In the genomic region with DNA sequence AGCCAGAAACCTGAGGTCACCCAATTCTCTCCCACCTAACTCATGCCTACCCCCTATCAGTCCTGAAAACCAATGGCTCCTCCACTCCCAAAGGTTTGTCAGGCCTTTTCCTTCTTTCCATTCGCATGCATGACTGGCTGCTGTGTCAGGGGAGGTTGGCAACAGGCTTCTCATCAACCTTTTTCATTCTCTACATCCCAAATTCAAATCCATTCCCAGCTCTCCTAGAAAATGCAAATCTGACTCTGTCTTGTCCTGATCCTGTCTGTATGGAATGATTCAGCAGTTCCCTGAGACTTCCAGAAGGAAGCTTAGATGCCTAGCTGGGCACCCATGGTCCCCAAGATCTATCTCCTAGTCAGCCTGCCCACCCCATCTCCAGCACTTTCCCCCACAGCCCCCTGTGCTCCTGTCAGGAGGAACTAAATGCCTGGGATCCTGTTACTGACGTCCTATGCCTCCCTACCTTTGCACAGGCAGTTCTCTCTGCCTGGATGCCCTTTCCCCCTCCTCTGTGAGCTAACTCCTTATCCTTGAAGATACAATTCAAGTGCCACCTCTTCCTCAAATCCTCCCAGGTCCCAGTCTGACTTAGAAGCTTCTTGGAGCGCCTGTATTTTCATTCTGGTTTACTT, we compare ENCODE assay signal across 14 cellular contexts. TPM values are rescaled to one million over a fixed set of nuclear protein-coding genes. Genes with fewer than 3 reads are reported as not detected.
DNase-seq lines count a peak whose midpoint lies in the region; ATAC-seq and TF ChIP-seq lines count a peak whose summit lies in the region.
"Had no signal": no experiment of that assay in that cellular context is flagged by ENCODE, and none has a peak within 500 bp of the region (broad histone marks: within the 10 kb centered on the region; RNA-seq: fewer than 3 reads in every experiment).

No MANE protein-coding gene starts in this region.

- H3K4me1 Mint-ChIP-seq in WTC11 = peaks cover 46% of the 10 kb centered on the region

- peak overlapping the region; percentile 66 for H3K4me3 Mint-ChIP-seq in WTC11
- H3K4me3 Mint-ChIP-seq: activated CD4-positive, alpha-beta T cell treated with anti-CD3 and anti-CD28 coated beads, Interleukin-2, amount 10 ng/mL, durations not matched to agents 7 days and 5 days; T-helper 2 cell treated with Interferon-gamma antibody and Interleukin-4, amounts not matched to agents 5 μg/mL and 100 μg/mL, for 36 hours had no signal

- peak overlapping the region; percentile 86; the same call in 1 of the 2 replicates for H3K27ac Mint-ChIP-seq in WTC11
- H3K27ac Mint-ChIP-seq: activated CD4-positive, alpha-beta T cell treated with anti-CD3 and anti-CD28 coated beads, Interleukin-2, amount 10 ng/mL, durations not matched to agents 7 days and 5 days; T-helper 2 cell treated with Interferon-gamma antibody and Interleukin-4, amounts not matched to agents 5 μg/mL and 100 μg/mL, for 36 hours had no signal

- no peaks in the 10 kb centered on the region for H3K36me3 Mint-ChIP-seq in WTC11

- TF ChIP-seq CTCF in WTC11 (IDR thresholded peaks at IDR 0.05) (no peak), prostate gland (IDR thresholded peaks at IDR 0.05) (no peak)

- peaks cover 0 to 7% (median 5%) of the 10 kb centered on the region in 11 experiments; a peak in 9 of 22 replicates for H3K9me3 ChIP-seq in BLaER1 treated with 17β-estradiol and CSF1 and Interleukin-3, amounts not matched to agents 10 nM and 100 nM (replicated peaks in 1 of 11)
- H3K9me3 ChIP-seq in iPS-15b (ENCODE audit: control insufficient read depth, insufficient read depth, low read length) = no peaks in the 10 kb centered on the region
- no peaks in the 10 kb centered on the region for H3K9me3 ChIP-seq in prostate gland

- H3K36me3 ChIP-seq in BLaER1 treated with 17β-estradiol and CSF1 and Interleukin-3, amounts not matched to agents 10 nM and 100 nM = no peaks in the 10 kb centered on the region
- H3K36me3 ChIP-seq in iPS-15b (ENCODE audit: control insufficient read depth, insufficient read depth, low read length) (no peaks in the 10 kb centered on the region), prostate gland (no peaks in the 10 kb centered on the region)

- no peak for ATAC-seq in WTC11

- no peak for DNase-seq in WTC11 (ENCODE audit: low spot score)
- no peak for DNase-seq in prostate gland (ENCODE audit: low spot score)
- no peak for DNase-seq in foreskin melanocyte
- DNase-seq in central memory CD4-positive, alpha-beta T cell = no peak
- DNase-seq in activated naive CD4-positive, alpha-beta T cell treated with anti-CD3 and anti-CD28 coated beads, Interleukin-2, amount 50 U/mL, for 16 hours = no peak
- no peak for DNase-seq in COR-L47 (lab: John Stamatoyannopoulos, UW)
- DNase-seq: activated T-cell treated with anti-CD3 and anti-CD28 coated beads, Interleukin-2, amount 50 U/mL, for 48 hours; amniotic stem cell; NCI-H1436; NCI-H510A had no signal

- peak overlapping the region in 2 of 10 experiments; percentile 45 to 58; a peak in 3 of 20 replicates for H3K4me3 ChIP-seq in BLaER1 treated with 17β-estradiol and CSF1 and Interleukin-3, amounts not matched to agents 10 nM and 100 nM
- peak overlapping the region; percentile 52 for H3K4me3 ChIP-seq in iPS-15b (ENCODE audit: low read depth, low read length)
- H3K4me3 ChIP-seq in prostate gland = no peak overlapping the region

- peaks cover 0 to 24% (median 0%) of the 10 kb centered on the region in 11 experiments; a peak in 8 of 22 replicates for H4K20me1 ChIP-seq in BLaER1 treated with 17β-estradiol and CSF1 and Interleukin-3, amounts not matched to agents 10 nM and 100 nM

- CTCF ChIA-PET in WTC11 (lab: Charles Lee) = interaction anchor here (0.8 to 4.8 kb wide), 12 partner anchors 8 to 393 kb away, joined by 3 to 58 read pairs (median 16); a partner anchor contains a TSS

- TF ChIP-seq POLR2A in prostate gland (IDR thresholded peaks at IDR 0.05) = no peak

- H3K4me1 ChIP-seq in BLaER1 treated with 17β-estradiol and CSF1 and Interleukin-3, amounts not matched to agents 10 nM and 100 nM = peaks cover 34 to 75% (median 43%) of the 10 kb centered on the region in 10 experiments
- H3K4me1 ChIP-seq in iPS-15b (ENCODE audit: control insufficient read depth, insufficient read depth, low read length) (peaks cover 27% of the 10 kb centered on the region), prostate gland (replicated peaks) (no peaks in the 10 kb centered on the region)

- H3K9me3 Mint-ChIP-seq in WTC11 = peaks cover 7% of the 10 kb centered on the region
- H3K9me3 Mint-ChIP-seq: activated CD4-positive, alpha-beta T cell treated with anti-CD3 and anti-CD28 coated beads, Interleukin-2, amount 10 ng/mL, durations not matched to agents 7 days and 5 days; T-helper 2 cell treated with Interferon-gamma antibody and Interleukin-4, amounts not matched to agents 5 μg/mL and 100 μg/mL, for 36 hours had no signal

- H3K27me3 Mint-ChIP-seq in WTC11 (ENCODE audit: low read depth) = peaks cover 22% of the 10 kb centered on the region

- H3K4me2 ChIP-seq in BLaER1 treated with 17β-estradiol and CSF1 and Interleukin-3, amounts not matched to agents 10 nM and 100 nM = peak overlapping the region in 6 of 11 experiments; percentile 47 to 91 (median 76); a peak in 8 of 22 replicates

- H3K27ac ChIP-seq in BLaER1 treated with 17β-estradiol and CSF1 and Interleukin-3, amounts not matched to agents 10 nM and 100 nM = no peak overlapping the region
- H3K27ac ChIP-seq in prostate gland = peak overlapping the region; percentile 71 to 74

- peaks cover 47 to 75% (median 68%) of the 10 kb centered on the region in 11 experiments for H3K27me3 ChIP-seq in BLaER1 treated with 17β-estradiol and CSF1 and Interleukin-3, amounts not matched to agents 10 nM and 100 nM
- H3K27me3 ChIP-seq in iPS-15b (ENCODE audit: control insufficient read depth, insufficient read depth, low read length) = peaks cover 32% of the 10 kb centered on the region
- no peaks in the 10 kb centered on the region for H3K27me3 ChIP-seq in prostate gland (replicated peaks; ENCODE audit: insufficient read depth)

- 76% methylated on average over 3 of the region's 3 CpGs for WGBS in prostate gland

- POLR2A ChIA-PET in WTC11 (lab: Charles Lee) = interaction anchor here (0.7 to 2.8 kb wide), 7 partner anchors 9 to 37 kb away, joined by 3 to 29 read pairs (median 4); no protein-coding TSS in a partner anchor

- H3K9ac ChIP-seq in BLaER1 treated with 17β-estradiol and CSF1 and Interleukin-3, amounts not matched to agents 10 nM and 100 nM = no peak overlapping the region
- no peak overlapping the region for H3K9ac ChIP-seq in iPS-15b (ENCODE audit: low read depth, low read length)

- intact Hi-C loops in prostate gland (cut with DNase I) = no loop called here

TF ChIP-seq in WTC11, 78 proteins besides CTCF, POLR2A, EP300 and RAD21:
- TF ChIP-seq TEAD1 (CRISPR knock-in tag; IDR thresholded peaks at IDR 0.05) (no peak), EMX1 (CRISPR knock-in tag; IDR thresholded peaks at IDR 0.05) (no peak)
- TF ChIP-seq, protein P1, sequence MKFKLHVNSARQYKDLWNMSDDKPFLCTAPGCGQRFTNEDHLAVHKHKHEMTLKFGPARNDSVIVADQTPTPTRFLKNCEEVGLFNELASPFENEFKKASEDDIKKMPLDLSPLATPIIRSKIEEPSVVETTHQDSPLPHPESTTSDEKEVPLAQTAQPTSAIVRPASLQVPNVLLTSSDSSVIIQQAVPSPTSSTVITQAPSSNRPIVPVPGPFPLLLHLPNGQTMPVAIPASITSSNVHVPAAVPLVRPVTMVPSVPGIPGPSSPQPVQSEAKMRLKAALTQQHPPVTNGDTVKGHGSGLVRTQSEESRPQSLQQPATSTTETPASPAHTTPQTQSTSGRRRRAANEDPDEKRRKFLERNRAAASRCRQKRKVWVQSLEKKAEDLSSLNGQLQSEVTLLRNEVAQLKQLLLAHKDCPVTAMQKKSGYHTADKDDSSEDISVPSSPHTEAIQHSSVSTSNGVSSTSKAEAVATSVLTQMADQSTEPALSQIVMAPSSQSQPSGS (CRISPR knock-in tag; IDR thresholded peaks at IDR 0.05; ENCODE audit: borderline replicate concordance, low read depth) = no peak
- TF ChIP-seq, protein P2, sequence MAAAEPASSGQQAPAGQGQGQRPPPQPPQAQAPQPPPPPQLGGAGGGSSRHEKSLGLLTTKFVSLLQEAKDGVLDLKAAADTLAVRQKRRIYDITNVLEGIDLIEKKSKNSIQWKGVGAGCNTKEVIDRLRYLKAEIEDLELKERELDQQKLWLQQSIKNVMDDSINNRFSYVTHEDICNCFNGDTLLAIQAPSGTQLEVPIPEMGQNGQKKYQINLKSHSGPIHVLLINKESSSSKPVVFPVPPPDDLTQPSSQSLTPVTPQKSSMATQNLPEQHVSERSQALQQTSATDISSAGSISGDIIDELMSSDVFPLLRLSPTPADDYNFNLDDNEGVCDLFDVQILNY (CRISPR knock-in tag; IDR thresholded peaks at IDR 0.05) = no peak
- TF ChIP-seq, protein P3, sequence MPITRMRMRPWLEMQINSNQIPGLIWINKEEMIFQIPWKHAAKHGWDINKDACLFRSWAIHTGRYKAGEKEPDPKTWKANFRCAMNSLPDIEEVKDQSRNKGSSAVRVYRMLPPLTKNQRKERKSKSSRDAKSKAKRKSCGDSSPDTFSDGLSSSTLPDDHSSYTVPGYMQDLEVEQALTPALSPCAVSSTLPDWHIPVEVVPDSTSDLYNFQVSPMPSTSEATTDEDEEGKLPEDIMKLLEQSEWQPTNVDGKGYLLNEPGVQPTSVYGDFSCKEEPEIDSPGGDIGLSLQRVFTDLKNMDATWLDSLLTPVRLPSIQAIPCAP (CRISPR knock-in tag; IDR thresholded peaks at IDR 0.05) = no peak

RNA-seq across cellular contexts. Expression of a gene that starts 5.1 kb away (rescaled TPM):
- 97.0 to 122 TPM (median 101 TPM) in 3 replicates for total RNA-seq in WTC11 (2021)
- total RNA-seq in prostate gland = 100 to 1,000 TPM in 1 of 2 donors, 10 to 100 TPM in 1; 99.2 to 159 TPM

RNA-seq across cellular contexts. Expression of a gene that starts 33.1 kb away (rescaled TPM):
- total RNA-seq in WTC11 (2021) (0.42 to 0.78 TPM (median 0.57 TPM) in 3 replicates), prostate gland (1 to 10 TPM; 3.1 to 3.5 TPM)

Comparison
In these comparisons a context has a peak if more than half of its experiments do, and no peak if none do; other contexts are left out.
1. H3K27ac ChIP-seq: peak in prostate gland (2 of 2); none in BLaER1 treated with 17β-estradiol and CSF1 and Interleukin-3, amounts not matched to agents 10 nM and 100 nM (0 of 11).